ENCODE assay signal across 1 cellular context in genomic region chr1:200665851-200666250, GRCh38.
TF ChIP-seq lines count a peak whose summit lies in the region.

No MANE protein-coding gene starts in this region.

TF ChIP-seq in H1, 55 proteins besides CTCF, POLR2A, EP300 and RAD21:
- TF ChIP-seq CHD1 (IDR thresholded peaks at IDR 0.05; ENCODE audit: low read depth, low read length), result no peak
- TF ChIP-seq RBBP5 (IDR thresholded peaks at IDR 0.05; ENCODE audit: borderline replicate concordance, low read depth, low read length), result no peak
- TF ChIP-seq POU5F1 (IDR thresholded peaks at IDR 0.05; ENCODE audit: low read depth, low read length), result peak; percentile 51; the same call in 1 of the 2 replicates
